ENCODE assay signal across 22 cellular contexts in genomic region chr10:90399782-90400181, GRCh38.
"Had no signal": no experiment of that assay in that cellular context is flagged by ENCODE, and none has a peak within 500 bp of the region (broad histone marks: within the 10 kb centered on the region; RNA-seq: fewer than 3 reads in every experiment).

No MANE protein-coding gene starts in this region.

- H3K4me2 ChIP-seq: hepatocyte, neural progenitor cell had no signal

- H3K79me2 ChIP-seq: hepatocyte, parathyroid adenoma had no signal

- H3K4me3 ChIP-seq: dorsolateral prefrontal cortex, gastrocnemius medialis, heart left ventricle, hepatocyte, lung, neural progenitor cell, psoas muscle, sigmoid colon, spleen, testis, tibial artery had no signal

- H3K4me1 ChIP-seq: gastrocnemius medialis, heart left ventricle, neural progenitor cell, psoas muscle, sigmoid colon, spleen, testis, tibial artery had no signal

- DNase-seq: cortex of kidney; dorsolateral prefrontal cortex; effector CD4-positive, alpha-beta T cell; gastrocnemius medialis; heart left ventricle; kidney; mesendoderm; midbrain; naive thymus-derived CD4-positive, alpha-beta T cell; psoas muscle; right cardiac atrium; sigmoid colon; spleen; stimulated activated CD4-positive, alpha-beta T cell treated with anti-CD3 and anti-CD28 coated beads, Interleukin-4, amount 100 ng/mL, for 4 hours; stimulated activated naive CD8-positive, alpha-beta T cell treated with anti-CD3 and anti-CD28 coated beads, Interleukin-15, Interleukin-2, amounts not matched to agents 100 U/mL and 50 U/mL, for 24 hours; substantia nigra; testis; tibial artery had no signal

- H3K27me3 ChIP-seq: dorsolateral prefrontal cortex, gastrocnemius medialis, heart left ventricle, hepatocyte, neural progenitor cell, sigmoid colon, spleen, testis, tibial artery had no signal

- H2AFZ ChIP-seq: hepatocyte, neural progenitor cell, parathyroid adenoma had no signal

- H3K36me3 ChIP-seq: gastrocnemius medialis, heart left ventricle, neural progenitor cell, sigmoid colon, spleen, tibial artery had no signal

- H3K27ac ChIP-seq: dorsolateral prefrontal cortex, gastrocnemius medialis, heart left ventricle, hepatocyte, neural progenitor cell, parathyroid adenoma, psoas muscle, sigmoid colon, spleen, testis, tibial artery had no signal

- H3K9me3 ChIP-seq: gastrocnemius medialis, heart left ventricle, psoas muscle, sigmoid colon, spleen, testis, tibial artery had no signal

- H3K9ac ChIP-seq: neural progenitor cell, parathyroid adenoma had no signal
